ENCODE assay signal across 27 cellular contexts in genomic region chr4:101855239-101855638, GRCh38.
"Had no signal": no experiment of that assay in that cellular context is flagged by ENCODE, and none has a peak within 500 bp of the region (broad histone marks: within the 10 kb centered on the region; RNA-seq: fewer than 3 reads in every experiment).

No MANE protein-coding gene starts in this region.

- H3K36me3 Mint-ChIP-seq: immature natural killer cell; naive thymus-derived CD8-positive, alpha-beta T cell; stimulated activated effector memory CD8-positive, alpha-beta T cell treated with anti-CD3 and anti-CD28 coated beads, Interleukin-12 subunit alpha, Interleukin-12 subunit beta, amount 100 ng/mL, for 72 hours; type B pancreatic cell had no signal

- H3K4me1 ChIP-seq: left ventricle myocardium inferior, pancreas, prostate gland, uterus had no signal

- H3K4me3 Mint-ChIP-seq: immature natural killer cell; naive thymus-derived CD8-positive, alpha-beta T cell; nephron; neural crest cell; stimulated activated effector memory CD8-positive, alpha-beta T cell treated with anti-CD3 and anti-CD28 coated beads, Interleukin-12 subunit alpha, Interleukin-12 subunit beta, amount 100 ng/mL, for 72 hours; stimulated activated naive CD8-positive, alpha-beta T cell treated with anti-CD3 and anti-CD28 coated beads, Interleukin-15, amount 100 ng/mL, for 72 hours; type B pancreatic cell had no signal

- H3K9me3 Mint-ChIP-seq: naive thymus-derived CD8-positive, alpha-beta T cell; nephron; stimulated activated effector memory CD8-positive, alpha-beta T cell treated with anti-CD3 and anti-CD28 coated beads, Interleukin-12 subunit alpha, Interleukin-12 subunit beta, amount 100 ng/mL, for 72 hours; stimulated activated naive CD8-positive, alpha-beta T cell treated with anti-CD3 and anti-CD28 coated beads, Interleukin-15, amount 100 ng/mL, for 72 hours; type B pancreatic cell had no signal

- H3K4me3 ChIP-seq: left ventricle myocardium inferior, lung, mucosa of descending colon, pancreas, prostate gland, spleen, tibial nerve, uterus had no signal

- H3K27me3 ChIP-seq: pancreas, spleen, tibial nerve, uterus had no signal

- H3K4me1 Mint-ChIP-seq: nephron; stimulated activated effector memory CD8-positive, alpha-beta T cell treated with anti-CD3 and anti-CD28 coated beads, Interleukin-12 subunit alpha, Interleukin-12 subunit beta, amount 100 ng/mL, for 72 hours; stimulated activated naive CD8-positive, alpha-beta T cell treated with anti-CD3 and anti-CD28 coated beads, Interleukin-15, amount 100 ng/mL, for 72 hours had no signal

- DNase-seq: hypothalamus; immature natural killer cell; kidney; left ventricle myocardium inferior; midbrain; mucosa of descending colon; naive thymus-derived CD8-positive, alpha-beta T cell; nucleus accumbens; pancreas; posterior cingulate gyrus; retina; right cardiac atrium; small intestine; spleen; stimulated activated CD4-positive, alpha-beta T cell treated with anti-CD3 and anti-CD28 coated beads, Interleukin-4, amount 100 ng/mL, for 24 hours; stimulated activated naive CD4-positive, alpha-beta T cell treated with Interleukin-2 at 50 U/mL for 16 hours; stimulated activated naive CD8-positive, alpha-beta T cell treated with anti-CD3 and anti-CD28 coated beads, Interleukin-15, amount 100 ng/mL, for 72 hours; substantia nigra; uterus had no signal

- H3K27ac ChIP-seq: left ventricle myocardium inferior, pancreas, prostate gland, tibial nerve, uterus had no signal

- H3K27ac Mint-ChIP-seq: immature natural killer cell; nephron; stimulated activated effector memory CD8-positive, alpha-beta T cell treated with anti-CD3 and anti-CD28 coated beads, Interleukin-12 subunit alpha, Interleukin-12 subunit beta, amount 100 ng/mL, for 72 hours; stimulated activated naive CD8-positive, alpha-beta T cell treated with anti-CD3 and anti-CD28 coated beads, Interleukin-15, amount 100 ng/mL, for 72 hours; type B pancreatic cell had no signal

- ATAC-seq: mucosa of descending colon; naive thymus-derived CD8-positive, alpha-beta T cell; pancreas; right cardiac atrium; sciatic nerve; stimulated activated effector memory CD8-positive, alpha-beta T cell treated with anti-CD3 and anti-CD28 coated beads, Interleukin-12 subunit alpha, Interleukin-12 subunit beta, amount 100 ng/mL, for 72 hours; stimulated activated naive CD8-positive, alpha-beta T cell treated with anti-CD3 and anti-CD28 coated beads, Interleukin-15, amount 100 ng/mL, for 72 hours had no signal

- H3K27me3 Mint-ChIP-seq: type B pancreatic cell had no signal
